In the genomic region with DNA sequence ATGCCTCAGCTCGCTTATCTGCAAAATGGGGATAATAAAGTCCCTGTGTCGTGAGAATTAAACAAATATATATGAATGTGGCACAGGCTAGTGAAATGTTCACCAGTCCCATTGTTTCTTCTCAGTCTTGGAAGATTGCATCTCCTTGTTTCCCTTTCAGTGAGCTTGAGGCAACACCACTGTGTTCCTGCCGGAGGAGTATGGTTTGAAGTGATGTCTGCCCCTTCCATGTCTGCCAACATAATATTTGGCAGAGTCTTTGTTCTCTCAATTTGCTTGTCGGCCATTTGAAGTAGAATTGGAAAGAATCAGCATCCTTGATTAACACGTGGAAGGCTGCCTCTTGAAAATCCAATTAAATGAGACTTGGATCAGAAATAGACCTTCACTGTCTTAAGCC, we compare ENCODE assay signal across 27 cellular contexts.
"Had no signal": no experiment of that assay in that cellular context is flagged by ENCODE, and none has a peak within 500 bp of the region (broad histone marks: within the 10 kb centered on the region; RNA-seq: fewer than 3 reads in every experiment).

No MANE protein-coding gene starts in this region.

- H3K4me3 Mint-ChIP-seq: dendritic cell treated with granulocyte-macrophage colony-stimulating factor and Interleukin-4, amounts not matched to agents 40 ng/mL and 50 ng/mL, for 4 days; endodermal cell; mesothelial cell of epicardium; naive B cell; natural killer cell treated with Interleukin-12 subunit alpha and Interleukin-12 subunit beta and Interleukin-15 and Interleukin-18, amount 100 ng/mL, for 72 hours; neural crest cell; stimulated activated naive B cell treated with anti-CD40 and anti-IgM and Interleukin-4, amounts not matched to agents 10 μg/mL and 1 μg/mL and 100 μg/mL, for 72 hours; stimulated activated naive CD8-positive, alpha-beta T cell treated with anti-CD3 and anti-CD28 coated beads, Interleukin-15, Interleukin-2, amounts not matched to agents 100 ng/mL and 50 ng/mL, for 24 hours had no signal

- DNase-seq: effector CD8-positive, alpha-beta T cell; endodermal cell; foreskin fibroblast; gastrocnemius medialis; head of caudate nucleus; mesenchymal stem cell; mucosa of descending colon; naive B cell; right lobe of liver; small intestine; stimulated activated CD4-positive, alpha-beta T cell treated with anti-CD3 and anti-CD28 coated beads, Interleukin-15, amount 100 ng/mL, for 24 hours; stimulated activated CD4-positive, alpha-beta T cell treated with anti-CD3 and anti-CD28 coated beads, Interleukin-2, amount 100 ng/mL, for 48 hours; stimulated activated naive B cell treated with anti-CD40 and anti-IgM and Interleukin-4, amounts not matched to agents 10 μg/mL and 1 μg/mL and 100 μg/mL, for 72 hours; transverse colon; upper lobe of right lung; uterus had no signal

- H3K9me3 ChIP-seq: gastrocnemius medialis, right lobe of liver, thoracic aorta, transverse colon, upper lobe of right lung, uterus had no signal

- H3K27ac ChIP-seq: epithelial cell of prostate, gastrocnemius medialis, parathyroid adenoma, right lobe of liver, thoracic aorta, transverse colon, upper lobe of right lung, uterus had no signal

- H3K9me3 Mint-ChIP-seq: dendritic cell treated with granulocyte-macrophage colony-stimulating factor and Interleukin-4, amounts not matched to agents 40 ng/mL and 50 ng/mL, for 4 days; endodermal cell; mesothelial cell of epicardium; neural crest cell; stimulated activated naive B cell treated with anti-CD40 and anti-IgM and Interleukin-4, amounts not matched to agents 10 μg/mL and 1 μg/mL and 100 μg/mL, for 72 hours had no signal

- H3K27me3 Mint-ChIP-seq: dendritic cell treated with granulocyte-macrophage colony-stimulating factor and Interleukin-4, amounts not matched to agents 40 ng/mL and 50 ng/mL, for 4 days; naive B cell; natural killer cell treated with Interleukin-12 subunit alpha and Interleukin-12 subunit beta and Interleukin-15 and Interleukin-18, amount 100 ng/mL, for 72 hours; progenitor cell of endocrine pancreas; stimulated activated naive B cell treated with anti-CD40 and anti-IgM and Interleukin-4, amounts not matched to agents 10 μg/mL and 1 μg/mL and 100 μg/mL, for 72 hours; stimulated activated naive CD8-positive, alpha-beta T cell treated with anti-CD3 and anti-CD28 coated beads, Interleukin-15, Interleukin-2, amounts not matched to agents 100 ng/mL and 50 ng/mL, for 24 hours had no signal

- H3K9ac ChIP-seq: parathyroid adenoma had no signal

- H3K4me1 ChIP-seq: gastrocnemius medialis, parathyroid adenoma, right lobe of liver, transverse colon, upper lobe of right lung, uterus had no signal

- H3K36me3 ChIP-seq: gastrocnemius medialis, right lobe of liver, thoracic aorta, transverse colon, upper lobe of right lung, uterus had no signal

- H3K4me1 Mint-ChIP-seq: endodermal cell; naive B cell; neural crest cell; stimulated activated naive B cell treated with anti-CD40 and anti-IgM and Interleukin-4, amounts not matched to agents 10 μg/mL and 1 μg/mL and 100 μg/mL, for 72 hours had no signal

- ATAC-seq: esophagus mucosa; gastrocnemius medialis; left lobe of liver; mucosa of descending colon; natural killer cell treated with Interleukin-12 subunit alpha and Interleukin-12 subunit beta and Interleukin-15 and Interleukin-18, amount 100 ng/mL, for 72 hours; right lobe of liver; stimulated activated naive B cell treated with anti-CD40 and anti-IgM and Interleukin-4, amounts not matched to agents 10 μg/mL and 1 μg/mL and 100 μg/mL, for 72 hours; upper lobe of right lung had no signal

- H2AFZ ChIP-seq: parathyroid adenoma had no signal

- H3K27me3 ChIP-seq: gastrocnemius medialis, right lobe of liver, transverse colon, upper lobe of right lung, uterus had no signal

- H3K79me2 ChIP-seq: parathyroid adenoma had no signal

- H3K4me3 ChIP-seq: gastrocnemius medialis, mucosa of descending colon, right lobe of liver, thoracic aorta, transverse colon, upper lobe of right lung, uterus had no signal

- H3K27ac Mint-ChIP-seq: dendritic cell treated with granulocyte-macrophage colony-stimulating factor and Interleukin-4, amounts not matched to agents 40 ng/mL and 50 ng/mL, for 4 days; endodermal cell; mesothelial cell of epicardium; naive B cell; natural killer cell treated with Interleukin-12 subunit alpha and Interleukin-12 subunit beta and Interleukin-15 and Interleukin-18, amount 100 ng/mL, for 72 hours; progenitor cell of endocrine pancreas; stimulated activated naive B cell treated with anti-CD40 and anti-IgM and Interleukin-4, amounts not matched to agents 10 μg/mL and 1 μg/mL and 100 μg/mL, for 72 hours; stimulated activated naive CD8-positive, alpha-beta T cell treated with anti-CD3 and anti-CD28 coated beads, Interleukin-15, Interleukin-2, amounts not matched to agents 100 ng/mL and 50 ng/mL, for 24 hours had no signal

- H3K36me3 Mint-ChIP-seq: mesothelial cell of epicardium; naive B cell; stimulated activated naive B cell treated with anti-CD40 and anti-IgM and Interleukin-4, amounts not matched to agents 10 μg/mL and 1 μg/mL and 100 μg/mL, for 72 hours had no signal
